In genomic region chr2:55842009-55842408, GRCh38 we compare ENCODE assay signal across 1 cellular context.
TF ChIP-seq lines count a peak whose summit lies in the region.

No MANE protein-coding gene starts in this region.

TF ChIP-seq in H1, 55 proteins besides CTCF, POLR2A, EP300 and RAD21:
- TF ChIP-seq CHD1 (IDR thresholded peaks at IDR 0.05; ENCODE audit: low read depth, low read length) (no peak), BRCA1 (IDR thresholded peaks at IDR 0.05; ENCODE audit: low read depth, low read length) (no peak), SP1 (IDR thresholded peaks at IDR 0.05; ENCODE audit: low read depth, low read length) (no peak), EZH2 (IDR thresholded peaks at IDR 0.05; ENCODE audit: low read depth, low read length, severe bottlenecking) (no peak)
